Comparison of ENCODE assay signal across 21 cellular contexts in genomic region chr20:63772781-63773520, GRCh38. TPM values are rescaled to one million over a fixed set of nuclear protein-coding genes. Genes with fewer than 3 reads are reported as not detected.
DNase-seq lines count a peak whose midpoint lies in the region; ATAC-seq and TF ChIP-seq lines count a peak whose summit lies in the region.
"Had no signal": no experiment of that assay in that cellular context is flagged by ENCODE, and none has a peak within 500 bp of the region (broad histone marks: within the 10 kb centered on the region; RNA-seq: fewer than 3 reads in every experiment).

No MANE protein-coding gene starts in this region.

- no peak overlapping the region for H3K4me2 ChIP-seq in H9 (ENCODE audit: insufficient read depth, insufficient read length, low read length)
- no peak overlapping the region for H3K4me2 ChIP-seq in osteoblast (ENCODE audit: insufficient read depth, low read length)

- no peaks in the 10 kb centered on the region for H3K79me1 ChIP-seq in H9 (ENCODE audit: insufficient read depth, low read depth, low read length, poor library complexity, severe bottlenecking)

- no peak overlapping the region for H3K4ac ChIP-seq in H9 (ENCODE audit: low read depth, low read length)

- H3K27ac Mint-ChIP-seq in H9: peak overlapping the region; percentile 70 to 74 (median 73); a peak in 3 of 7 replicates
- H3K27ac Mint-ChIP-seq: immature natural killer cell had no signal

- no peaks in the 10 kb centered on the region for H4K20me1 ChIP-seq in H9 (ENCODE audit: control insufficient read depth, insufficient read depth, insufficient read length)
- no peaks in the 10 kb centered on the region for H4K20me1 ChIP-seq in osteoblast (ENCODE audit: insufficient read depth, low read length)

- no peak overlapping the region for H4K5ac ChIP-seq in H9 (ENCODE audit: insufficient read length, low read depth, low read length)

- H3K27me3 ChIP-seq in H9 (ENCODE audit: insufficient read depth, low read length) (no peaks in the 10 kb centered on the region), NT2/D1 (ENCODE audit: insufficient read depth, insufficient read length) (no peaks in the 10 kb centered on the region), heart left ventricle (no peaks in the 10 kb centered on the region), osteoblast (ENCODE audit: insufficient read depth, low read length) (peaks cover 4% of the 10 kb centered on the region)
- H3K27me3 ChIP-seq: brain microvascular endothelial cell, Peyer's patch, tibial nerve had no signal

- WGBS in H9 (ENCODE audit: extremely low coverage, insufficient read length, low lambda C conversion rate): no CpG with 5 or more reads among the region's 20 CpGs
- WGBS in heart left ventricle, 4 donors: 48 to 73% (median 59%) methylated on average over 19 to 20 of the region's 20 CpGs

- no peaks in the 10 kb centered on the region for H3K27me3 Mint-ChIP-seq in H9 (ENCODE audit: low read depth)

- H3K4me1 Mint-ChIP-seq in H9: peaks cover 16 to 17% of the 10 kb centered on the region in 2 experiments
- H3K4me1 Mint-ChIP-seq: immature natural killer cell had no signal

- H3K4me3 ChIP-seq in NT2/D1 (ENCODE audit: insufficient read length, low read depth): no peak overlapping the region
- no peak overlapping the region for H3K4me3 ChIP-seq in heart left ventricle
- H3K4me3 ChIP-seq in osteoblast (ENCODE audit: insufficient read depth, low read length): no peak overlapping the region
- H3K4me3 ChIP-seq: Peyer's patch, tibial nerve had no signal

- no peak overlapping the region for H3T11ph ChIP-seq in H9 (ENCODE audit: low read length)

- H2BK12ac ChIP-seq in H9 (ENCODE audit: insufficient read length, low read depth, low read length): no peak overlapping the region

- H3K4me1 ChIP-seq in H9 (ENCODE audit: insufficient read depth, low read length) (no peaks in the 10 kb centered on the region), NT2/D1 (ENCODE audit: insufficient read depth, insufficient read length) (peaks cover 23% of the 10 kb centered on the region), heart left ventricle (peaks cover 0 to 37% (median 15%) of the 10 kb centered on the region in 12 donors), osteoblast (ENCODE audit: insufficient read depth, low read length) (no peaks in the 10 kb centered on the region)

- no peak for TF ChIP-seq POLR2A in heart left ventricle (IDR thresholded peaks at IDR 0.05)

- H3K9me3 Mint-ChIP-seq in H9: no peaks in the 10 kb centered on the region; a peak in 2 of 5 replicates
- H3K9me3 Mint-ChIP-seq: immature natural killer cell had no signal

- H3K9me3 ChIP-seq in H9 (ENCODE audit: control insufficient read depth, low read depth, low read length) (no peaks in the 10 kb centered on the region), NT2/D1 (ENCODE audit: insufficient read depth, low read length) (peaks cover 10% of the 10 kb centered on the region; the same call in 1 of the 2 replicates), heart left ventricle (no peaks in the 10 kb centered on the region), osteoblast (ENCODE audit: low read depth, low read length) (no peaks in the 10 kb centered on the region)
- H3K9me3 ChIP-seq: Peyer's patch, tibial nerve had no signal

- H3K79me2 ChIP-seq in H9 (ENCODE audit: insufficient read depth, low read length) (no peaks in the 10 kb centered on the region; the same call in 1 of the 2 replicates), osteoblast (ENCODE audit: insufficient read depth, low read length) (no peaks in the 10 kb centered on the region)

- H2BK120ac ChIP-seq in H9 (ENCODE audit: low read depth, low read length, poor library complexity, severe bottlenecking): no peak overlapping the region

- H3K23me2 ChIP-seq in H9 (ENCODE audit: insufficient read length, low read depth, low read length, poor library complexity, severe bottlenecking): peaks cover 7% of the 10 kb centered on the region

- peaks cover 4 to 28% (median 25%) of the 10 kb centered on the region in 3 experiments; a peak in 6 of 7 replicates for H3K36me3 Mint-ChIP-seq in H9 (ENCODE audit: insufficient read depth in 1 of 3, low read depth in 3 of 3)
- H3K36me3 Mint-ChIP-seq: immature natural killer cell had no signal

- no peak overlapping the region for H2BK20ac ChIP-seq in H9 (ENCODE audit: low read depth, low read length, poor library complexity, severe bottlenecking)

- intact Hi-C loops in heart left ventricle (cut with DNase I) (loop anchor here in 3 of 10 donors (5.0 to 10.0 kb wide), 2 partner anchors 89 to 202 kb away; partner anchors contain the start of genes SAMD10 (in 2 of the 3) and ABHD16B (in 1 of the 3)), posterior vena cava (cut with DNase I) (no loop called here)

- no peak overlapping the region for H3K23ac ChIP-seq in H9 (ENCODE audit: insufficient read length, low read depth, low read length)

- H3K14ac ChIP-seq in H9 (ENCODE audit: insufficient read depth, low read length): no peak overlapping the region

- H4K8ac ChIP-seq in H9 (replicated peaks; ENCODE audit: insufficient read length, low read depth, low read length): no peak overlapping the region

- H3K27ac ChIP-seq in H9 (ENCODE audit: insufficient read length, low read depth, low read length): no peak overlapping the region
- H3K27ac ChIP-seq in heart left ventricle: peak overlapping the region in 2 of 12 donors; percentile 9 to 49
- no peak overlapping the region for H3K27ac ChIP-seq in osteoblast (ENCODE audit: low read depth, low read length)
- H3K27ac ChIP-seq in caudate nucleus (ENCODE audit: low read depth, low read length): no peak overlapping the region
- H3K27ac ChIP-seq: brain microvascular endothelial cell, Peyer's patch had no signal

- ATAC-seq in heart left ventricle: peak; percentile 48 to 83 (median 66)

- no peak overlapping the region for H4K91ac ChIP-seq in H9 (ENCODE audit: insufficient read length, low read depth, low read length)

- no peak overlapping the region for H3K4me3 Mint-ChIP-seq in H9
- H3K4me3 Mint-ChIP-seq: immature natural killer cell had no signal

- DNase-seq in H9 (no peak), NT2/D1 (ENCODE audit: low read depth, low spot score) (no peak), heart left ventricle (peak in 4 of 5 donors; percentile 53 to 58 (median 55)), osteoblast (ENCODE audit: insufficient read length, low spot score, missing footprints) (peak; percentile 57), NCI-H526 treated with DMSO at 0.1 percent for 48 hours (lab: John Stamatoyannopoulos, UW) (no peak), posterior vena cava (ENCODE audit: low spot score) (no peak), DMS79 (lab: John Stamatoyannopoulos, UW) (no peak), caudate nucleus (lab: John Stamatoyannopoulos, UW) (no peak)
- DNase-seq: activated CD4-positive, alpha-beta T cell treated with anti-CD3 and anti-CD28 coated beads for 1 hour; activated CD8-positive, alpha-beta memory T cell treated with anti-CD3 and anti-CD28 coated beads, Interleukin-2, amount 50 U/mL, for 48 hours; activated naive CD4-positive, alpha-beta T cell treated with anti-CD3 and anti-CD28 coated beads, Interleukin-2, amount 50 U/mL, for 16 hours; brain microvascular endothelial cell; C1 segment of cervical spinal cord; DND-41; immature natural killer cell; NCI-H1105; Peyer's patch; retina; stimulated activated CD4-positive, alpha-beta T cell treated with anti-CD3 and anti-CD28 coated beads, Interleukin-2, amount 100 ng/mL, for 48 hours; T-helper 1 cell had no signal

- H2AK5ac ChIP-seq in H9 (ENCODE audit: insufficient read length, low read length): no peak overlapping the region

- H2BK15ac ChIP-seq in H9 (ENCODE audit: low read depth, low read length): no peak overlapping the region

- H3K36me3 ChIP-seq in NT2/D1 (ENCODE audit: insufficient read depth, insufficient read length, low read length) (peaks cover 21% of the 10 kb centered on the region), heart left ventricle (peaks cover 0 to 52% (median 33%) of the 10 kb centered on the region in 9 donors), osteoblast (ENCODE audit: insufficient read depth, low read length) (no peaks in the 10 kb centered on the region)
- H3K36me3 ChIP-seq: brain microvascular endothelial cell, Peyer's patch had no signal

- H3K18ac ChIP-seq in H9 (ENCODE audit: insufficient read length, low read depth, low read length): no peak overlapping the region

- no peak for TF ChIP-seq CTCF in H9 (conservative IDR thresholded peaks at IDR 0.05)
- no peak for TF ChIP-seq CTCF in heart left ventricle (IDR thresholded peaks at IDR 0.05)
- TF ChIP-seq CTCF in osteoblast (IDR thresholded peaks at IDR 0.05; ENCODE audit: extremely low read depth, low read depth, low read length): no peak

- H2BK5ac ChIP-seq in H9 (ENCODE audit: insufficient read length, low read length): no peak overlapping the region

- H3K9ac ChIP-seq in H9 (ENCODE audit: extremely low read depth, insufficient read length, low read length): no peak overlapping the region
- H3K9ac ChIP-seq in NT2/D1 (ENCODE audit: insufficient read length, low read depth): peak overlapping the region; percentile 32

- H2AFZ ChIP-seq in H9 (ENCODE audit: low read length) (no peak overlapping the region), osteoblast (ENCODE audit: low read length) (no peak overlapping the region)

- H3K56ac ChIP-seq in H9 (ENCODE audit: insufficient read length, low read depth, low read length): no peak overlapping the region

RNA-seq across cellular contexts. Expression of gene SLC2A4RG, which starts 33.4 kb away (rescaled TPM):
- total RNA-seq in H9 (2021) (37.9 and 43.9 TPM in 2 replicates), heart left ventricle (10 to 100 TPM; 41.4 to 82.5 (median 70.7) TPM), osteoblast (27.5 and 29.5 TPM in 2 replicates), posterior vena cava (100 to 1,000 TPM in 1 of 2 donors, 10 to 100 TPM in 1; 54.0 to 112 TPM)
- polyA plus RNA-seq in heart left ventricle: 10 to 100 TPM; 18.3 to 80.3 TPM

RNA-seq across cellular contexts. Expression of gene LIME1, which starts 36.5 kb away (rescaled TPM):
- total RNA-seq in H9 (2021) (12.8 and 13.5 TPM in 2 replicates), heart left ventricle (1 to 10 TPM in 8 of 9 donors, under 1 TPM in 1; 0.95 to 7.1 (median 3.4) TPM), osteoblast (1.8 and 2.9 TPM in 2 replicates), posterior vena cava (1 to 10 TPM; 4.2 to 4.9 TPM)
- 1 to 10 TPM; 2.2 to 4.4 TPM for polyA plus RNA-seq in heart left ventricle

RNA-seq across cellular contexts. Expression of gene ZBTB46, which starts 58.1 kb away (rescaled TPM):
- total RNA-seq in H9 (2021) (27.1 and 27.3 TPM in 2 replicates), heart left ventricle (10 to 100 TPM; 11.2 to 27.4 (median 14.4) TPM), osteoblast (under 0.01 and 0.36 TPM in 2 replicates), posterior vena cava (10 to 100 TPM in 1 of 2 donors, 1 to 10 TPM in 1; 6.8 to 11.9 TPM)
- 1 to 10 TPM; 6.6 to 8.2 TPM for polyA plus RNA-seq in heart left ventricle

Comparison
In these comparisons a context has a peak if more than half of its experiments do, and no peak if none do; other contexts are left out.
1. DNase-seq: peak in heart left ventricle (4 of 5) and osteoblast (single experiment); none in H9 (single experiment), NT2/D1 (single experiment), NCI-H526 treated with DMSO at 0.1 percent for 48 hours (single experiment), posterior vena cava (single experiment), DMS79 (single experiment) and caudate nucleus (0 of 61).